13 cellular contexts compared by ENCODE assay signal in genomic region chr11:35567737-35568465, GRCh38. TPM values are rescaled to one million over a fixed set of nuclear protein-coding genes. Genes with fewer than 3 reads are reported as not detected.
DNase-seq lines count a peak whose midpoint lies in the region; ATAC-seq and TF ChIP-seq lines count a peak whose summit lies in the region.
"Had no signal": no experiment of that assay in that cellular context is flagged by ENCODE, and none has a peak within 500 bp of the region (broad histone marks: within the 10 kb centered on the region; RNA-seq: fewer than 3 reads in every experiment).

No MANE protein-coding gene starts in this region.

- H3K36me3 ChIP-seq in psoas muscle (ENCODE audit: insufficient read depth in 1 of 2, low read depth in 1 of 2) = no peaks in the 10 kb centered on the region
- H3K36me3 ChIP-seq: BLaER1 treated with 17β-estradiol and CSF1 and Interleukin-3, amounts not matched to agents 10 nM and 100 nM had no signal

- 9 to 20% (median 11%) methylated on average over 1 of the region's 1 CpG for WGBS in psoas muscle, 3 donors

- peak in 3 of 4 donors; percentile 65 to 77 (median 72) for ATAC-seq in psoas muscle
- no peak for ATAC-seq in HG03280 (IDR thresholded peaks at IDR 0.05; ENCODE audit: unreplicated experiment)

- H3K4me3 ChIP-seq in epithelial cell of esophagus (ENCODE audit: low read length) = no peak overlapping the region
- no peak overlapping the region for H3K4me3 ChIP-seq in psoas muscle
- H3K4me3 ChIP-seq: BLaER1 treated with 17β-estradiol and CSF1 and Interleukin-3, amounts not matched to agents 10 nM and 100 nM had no signal

- no peaks in the 10 kb centered on the region for H3K27me3 ChIP-seq in psoas muscle (ENCODE audit: insufficient read depth in 3 of 3, low read length in 2 of 3)
- H3K27me3 ChIP-seq: BLaER1 treated with 17β-estradiol and CSF1 and Interleukin-3, amounts not matched to agents 10 nM and 100 nM had no signal

- no peaks in the 10 kb centered on the region for H3K9me3 ChIP-seq in psoas muscle

- TF ChIP-seq CTCF in epithelial cell of esophagus (IDR thresholded peaks at IDR 0.05; ENCODE audit: insufficient read depth, low read depth, low read length, missing control alignments) (no peak), psoas muscle (IDR thresholded peaks at IDR 0.05) (no peak)

- H3K4me1 ChIP-seq in psoas muscle = no peaks in the 10 kb centered on the region
- H3K4me1 ChIP-seq: BLaER1 treated with 17β-estradiol and CSF1 and Interleukin-3, amounts not matched to agents 10 nM and 100 nM had no signal

- peak; percentile 22 for DNase-seq in EH (ENCODE audit: low read depth)
- DNase-seq in NCI-H2196 (lab: John Stamatoyannopoulos, UW; ENCODE audit: unreplicated experiment) = peak; percentile 25
- peak; percentile 98 for DNase-seq in epithelial cell of esophagus (ENCODE audit: low read depth)
- no peak for DNase-seq in psoas muscle
- DNase-seq in activated CD4-positive, alpha-beta T cell treated with anti-CD3 and anti-CD28 coated beads for 1 hour = no peak
- DNase-seq in activated CD4-positive, alpha-beta T cell treated with anti-CD3 and anti-CD28 coated beads, Interleukin-2, amount 50 U/mL, for 48 hours = no peak
- no peak for DNase-seq in activated CD4-positive, alpha-beta T cell treated with anti-CD3 and anti-CD28 coated beads for 48 hours
- DNase-seq: activated B cell treated with CpG ODN at 0.5 μM for 24 hours; activated CD8-positive, alpha-beta memory T cell treated with anti-CD3 and anti-CD28 coated beads, Interleukin-2, amount 50 U/mL, for 48 hours; activated naive CD4-positive, alpha-beta T cell treated with anti-CD3 and anti-CD28 coated beads, Interleukin-2, amount 50 U/mL, for 16 hours; OCI-M1 had no signal

- intact Hi-C loops in psoas muscle (cut with DNase I) = no loop called here

- no peak overlapping the region for H3K27ac ChIP-seq in psoas muscle
- H3K27ac ChIP-seq: BLaER1 treated with 17β-estradiol and CSF1 and Interleukin-3, amounts not matched to agents 10 nM and 100 nM had no signal

RNA-seq across cellular contexts. Expression of gene PAMR1, which starts 42.5 kb away (rescaled TPM):
- 1 to 10 TPM in 1 of 4 donors, under 1 TPM in 3; 0.37 to 1.9 (median 0.72) TPM for total RNA-seq in psoas muscle
- under 1 TPM; 0.16 to 0.91 (median 0.72) TPM for polyA plus RNA-seq in psoas muscle
- total RNA-seq: activated B cell treated with CpG ODN at 0.5 μM for 24 hours had no signal

RNA-seq across cellular contexts. Expression of gene FJX1, which starts 50.4 kb away (rescaled TPM):
- 1 to 10 TPM in 3 of 4 donors, under 1 TPM in 1; 0.75 to 4.0 (median 3.1) TPM for total RNA-seq in psoas muscle
- 1 to 10 TPM in 1 of 3 donors, under 1 TPM in 2; 0.60 to 8.0 (median 0.96) TPM for polyA plus RNA-seq in psoas muscle

Comparison
In these comparisons a context has a peak if more than half of its experiments do, and no peak if none do; other contexts are left out.
1. DNase-seq: peak in EH (single experiment), NCI-H2196 (single experiment) and epithelial cell of esophagus (single experiment); none in psoas muscle (0 of 2), activated CD4-positive, alpha-beta T cell treated with anti-CD3 and anti-CD28 coated beads for 1 hour (single experiment), activated CD4-positive, alpha-beta T cell treated with anti-CD3 and anti-CD28 coated beads, Interleukin-2, amount 50 U/mL, for 48 hours (0 of 2) and activated CD4-positive, alpha-beta T cell treated with anti-CD3 and anti-CD28 coated beads for 48 hours (single experiment).